In the genomic region with DNA sequence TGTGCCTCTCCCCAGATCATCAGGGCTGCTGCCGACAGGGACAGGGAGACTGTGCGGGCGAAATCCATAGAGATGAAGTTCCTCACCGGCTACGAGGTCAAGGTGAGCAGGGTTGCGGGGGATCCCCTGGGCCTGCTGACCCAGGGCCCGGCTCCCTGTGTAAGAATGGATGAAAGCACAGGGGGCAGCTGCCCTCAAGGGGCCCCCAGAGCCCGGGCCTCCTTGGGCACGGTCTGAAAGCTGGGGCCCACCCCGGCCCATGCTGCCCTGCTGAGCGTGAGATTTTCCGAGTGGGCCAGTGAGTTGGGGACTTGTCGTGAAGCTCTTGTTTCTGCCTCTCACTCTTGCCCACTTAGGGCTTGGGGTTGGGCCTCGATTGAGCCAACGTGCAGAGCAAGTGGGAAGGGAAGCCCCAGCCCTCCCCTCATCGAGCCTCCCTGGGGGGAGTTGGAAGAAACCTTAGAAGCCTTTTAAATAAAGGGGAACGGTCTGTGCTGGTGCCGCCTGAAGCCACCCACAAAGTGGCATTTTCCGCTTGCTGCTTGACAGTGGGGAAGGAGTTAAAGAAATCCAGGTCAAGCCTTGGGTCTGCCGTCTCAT, we compare ENCODE assay signal across 22 cellular contexts. TPM values are rescaled to one million over a fixed set of nuclear protein-coding genes. Genes with fewer than 3 reads are reported as not detected.
DNase-seq lines count a peak whose midpoint lies in the region; ATAC-seq and TF ChIP-seq lines count a peak whose summit lies in the region.
"Had no signal": no experiment of that assay in that cellular context is flagged by ENCODE, and none has a peak within 500 bp of the region (broad histone marks: within the 10 kb centered on the region; RNA-seq: fewer than 3 reads in every experiment).

No MANE protein-coding gene starts in this region.

- TF ChIP-seq EP300 in sigmoid colon (IDR thresholded peaks at IDR 0.05) = no peak

- H3K36me3 ChIP-seq in H7 (replicated peaks; ENCODE audit: control insufficient read depth, insufficient read depth, low read length) (peaks cover 2% of the 10 kb centered on the region), sigmoid colon (peaks cover 28 to 79% (median 38%) of the 10 kb centered on the region in 4 donors), body of pancreas (replicated peaks in 1 of 2; ENCODE audit: insufficient read depth in 1 of 2, low read depth in 2 of 2) (peaks cover 16 to 22% of the 10 kb centered on the region in 2 donors)
- H3K36me3 ChIP-seq: WERI-Rb-1 had no signal

- H3K9me3 Mint-ChIP-seq in CD14-positive monocyte = no peaks in the 10 kb centered on the region
- H3K9me3 Mint-ChIP-seq in glutamatergic neuron (ENCODE audit: unreplicated experiment) = peaks cover 5% of the 10 kb centered on the region
- H3K9me3 Mint-ChIP-seq: activated naive CD4-positive, alpha-beta T cell treated with anti-CD3 and anti-CD28 coated beads for 36 hours; effector memory CD8-positive, alpha-beta T cell had no signal

- H3K27ac Mint-ChIP-seq in CD14-positive monocyte (peak overlapping the region in 2 of 7 donors; percentile 25 to 26), glutamatergic neuron (ENCODE audit: unreplicated experiment) (peak overlapping the region; percentile 68)
- H3K27ac Mint-ChIP-seq: activated naive CD4-positive, alpha-beta T cell treated with anti-CD3 and anti-CD28 coated beads for 36 hours; effector memory CD8-positive, alpha-beta T cell had no signal

- intact Hi-C loops in CD14-positive monocyte (cut with micrococcal nuclease) (no loop called here), sigmoid colon (cut with DNase I) (loop anchor here (5.0 kb wide), 1 partner anchor 43 kb away; the partner anchor contains the start of gene COQ8A), body of pancreas (cut with DNase I) (no loop called here)

- H3K36me3 Mint-ChIP-seq in CD14-positive monocyte = peaks cover 49 to 70% of the 10 kb centered on the region in 2 donors
- H3K36me3 Mint-ChIP-seq in glutamatergic neuron (ENCODE audit: unreplicated experiment) = peaks cover 8% of the 10 kb centered on the region

- DNase-seq in CD14-positive monocyte (ENCODE audit: low spot score) = peak; percentile 16
- peak; percentile 65 for DNase-seq in H7
- DNase-seq in glutamatergic neuron = no peak
- peak; percentile 58 for DNase-seq in sigmoid colon
- DNase-seq in body of pancreas = no peak
- DNase-seq in NCI-H1417 (lab: John Stamatoyannopoulos, UW) = no peak
- no peak for DNase-seq in RKO (ENCODE audit: low spot score)
- DNase-seq: activated naive CD4-positive, alpha-beta T cell treated with anti-CD3 and anti-CD28 coated beads for 36 hours; activated T-cell treated with anti-CD3 and anti-CD28 coated beads for 4 hours; DND-41; effector memory CD8-positive, alpha-beta T cell; KBM-7; NCI-H187 treated with DMSO at 0.1 percent for 48 hours; NCI-H2227 treated with DMSO at 0.1 percent for 48 hours; NCI-H82; PC-3; retina; stimulated activated CD4-positive, alpha-beta T cell treated with anti-CD3 and anti-CD28 coated beads, Interleukin-15, amount 100 ng/mL, for 24 hours; WERI-Rb-1 had no signal

- H3K27me3 Mint-ChIP-seq in CD14-positive monocyte (ENCODE audit: low read depth in 3 of 3) = peaks cover 0 to 2% (median 0%) of the 10 kb centered on the region in 3 donors
- peaks cover 9% of the 10 kb centered on the region for H3K27me3 Mint-ChIP-seq in glutamatergic neuron (ENCODE audit: unreplicated experiment)
- H3K27me3 Mint-ChIP-seq: effector memory CD8-positive, alpha-beta T cell had no signal

- 92 to 93% methylated on average over 20 of the region's 20 CpGs for WGBS in sigmoid colon, 2 donors
- WGBS in body of pancreas, 2 donors = 87 to 91% methylated on average over 17 to 20 of the region's 20 CpGs

- ATAC-seq in body of pancreas = no peak
- ATAC-seq: effector memory CD8-positive, alpha-beta T cell; PC-3 had no signal

- H3K4me1 ChIP-seq in sigmoid colon (peaks cover 0 to 34% (median 31%) of the 10 kb centered on the region in 4 donors), body of pancreas (peaks cover 44% of the 10 kb centered on the region)
- H3K4me1 ChIP-seq: SJSA1 had no signal

- no peaks in the 10 kb centered on the region for H3K9me3 ChIP-seq in sigmoid colon
- H3K9me3 ChIP-seq in body of pancreas = no peaks in the 10 kb centered on the region
- H3K9me3 ChIP-seq: neutrophil, SJSA1, thoracic aorta had no signal

- H3K27me3 ChIP-seq in H7 (ENCODE audit: control insufficient read depth, insufficient read depth, low read length) (no peaks in the 10 kb centered on the region), sigmoid colon (no peaks in the 10 kb centered on the region), body of pancreas (no peaks in the 10 kb centered on the region)
- H3K27me3 ChIP-seq: neutrophil, SJSA1 had no signal

- H3K27ac ChIP-seq in sigmoid colon (peak overlapping the region in 3 of 4 donors; percentile 3 to 35 (median 9)), body of pancreas (no peak overlapping the region)
- H3K27ac ChIP-seq: neutrophil, SJSA1, thoracic aorta, WERI-Rb-1 had no signal

- H3K4me3 ChIP-seq in H7 (ENCODE audit: insufficient read depth, low read depth, low read length) (no peak overlapping the region), sigmoid colon (no peak overlapping the region), body of pancreas (no peak overlapping the region)
- H3K4me3 ChIP-seq: SJSA1, thoracic aorta had no signal

- peaks cover 17% of the 10 kb centered on the region for H3K4me1 Mint-ChIP-seq in CD14-positive monocyte
- peaks cover 23% of the 10 kb centered on the region for H3K4me1 Mint-ChIP-seq in glutamatergic neuron (ENCODE audit: low read depth, unreplicated experiment)

- H3K4me3 Mint-ChIP-seq in CD14-positive monocyte = no peak overlapping the region
- peak overlapping the region; percentile 15 for H3K4me3 Mint-ChIP-seq in glutamatergic neuron (ENCODE audit: unreplicated experiment)
- H3K4me3 Mint-ChIP-seq: activated naive CD4-positive, alpha-beta T cell treated with anti-CD3 and anti-CD28 coated beads for 36 hours; effector memory CD8-positive, alpha-beta T cell had no signal

- TF ChIP-seq CTCF in CD14-positive monocyte (IDR thresholded peaks at IDR 0.05) (no peak), glutamatergic neuron (IDR thresholded peaks at IDR 0.05; ENCODE audit: partially characterized antibody, unreplicated experiment) (no peak), sigmoid colon (IDR thresholded peaks at IDR 0.05) (no peak), body of pancreas (IDR thresholded peaks at IDR 0.05) (no peak)

- TF ChIP-seq POLR2A in sigmoid colon (IDR thresholded peaks at IDR 0.05) (no peak), body of pancreas (IDR thresholded peaks at IDR 0.05) (no peak)

RNA-seq across cellular contexts. Expression of gene COQ8A, which starts 45.2 kb away (rescaled TPM):
- polyA plus RNA-seq in CD14-positive monocyte (10 to 100 TPM; 33.1 to 38.2 TPM), sigmoid colon (10 to 100 TPM; 20.3 to 60.2 (median 20.4) TPM)
- 35.8 and 52.5 TPM in 2 replicates for total RNA-seq in H7 (2014; rRNA removed; shearing (Covaris generic))
- total RNA-seq in glutamatergic neuron (ENCODE audit: unreplicated experiment) (41.9 TPM), sigmoid colon (100 to 1,000 TPM in 2 of 4 donors, 10 to 100 TPM in 2; 57.8 to 129 (median 91.6) TPM), body of pancreas (100 to 1,000 TPM; 116 to 134 TPM)

Comparison
In these comparisons a context has a peak if more than half of its experiments do, and no peak if none do; other contexts are left out.
1. DNase-seq: peak in CD14-positive monocyte (single experiment), H7 (single experiment) and sigmoid colon (single experiment); none in glutamatergic neuron (single experiment), body of pancreas (0 of 4), NCI-H1417 (0 of 3) and RKO (single experiment).
2. H3K27ac ChIP-seq: peak in sigmoid colon (3 of 4); none in body of pancreas (0 of 4).